ENCODE assay signal across 1 cellular context in the genomic region with DNA sequence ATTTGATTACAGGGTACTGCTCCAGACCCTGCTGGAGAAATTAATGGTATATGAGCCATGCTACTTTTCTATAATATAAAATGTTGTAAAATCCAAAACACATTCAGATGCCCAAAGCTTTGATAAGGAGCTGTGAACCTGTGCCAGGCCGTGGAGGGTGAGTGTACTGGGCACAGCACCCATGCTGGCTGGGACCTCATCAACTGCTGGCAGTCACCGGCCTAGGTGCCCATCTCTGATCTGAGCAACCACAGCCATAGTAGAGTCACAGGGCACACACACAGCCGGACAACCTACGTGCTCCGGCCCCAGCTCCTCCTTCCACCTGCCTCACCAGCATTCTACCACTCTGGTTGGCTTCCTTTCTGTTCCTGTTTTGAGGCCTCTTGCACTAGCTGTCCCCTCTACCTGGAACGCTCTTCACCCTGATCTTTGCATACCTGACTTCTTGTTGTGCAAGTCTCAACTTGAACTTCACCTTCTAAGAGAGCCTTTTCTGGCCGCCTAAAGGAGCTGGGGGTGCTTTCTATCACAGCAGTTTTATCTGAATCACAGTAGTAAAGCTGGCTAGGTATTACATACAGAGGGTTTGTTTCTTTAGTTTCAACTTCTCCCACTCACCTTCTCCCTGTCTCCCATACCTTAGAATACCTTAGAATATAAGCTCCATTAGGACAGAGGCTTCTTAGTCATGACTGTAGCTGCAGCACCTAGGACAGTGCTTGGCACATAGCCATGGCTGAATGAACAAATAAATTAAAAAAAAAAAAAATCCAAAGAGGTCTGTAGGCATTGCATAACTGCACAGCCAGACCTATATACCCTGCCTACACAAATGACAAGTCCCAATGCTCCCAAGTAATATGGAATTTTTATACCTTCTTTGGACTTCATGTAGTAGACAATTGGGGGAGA.
A peak's percentile ranks its signal among the peaks of the same experiment; 100 is the strongest.
TF ChIP-seq lines count a peak whose summit lies in the region.

No MANE protein-coding gene starts in this region.

TF ChIP-seq in HEK293, 187 proteins besides CTCF, POLR2A, EP300 and RAD21:
- TF ChIP-seq, protein P1, sequence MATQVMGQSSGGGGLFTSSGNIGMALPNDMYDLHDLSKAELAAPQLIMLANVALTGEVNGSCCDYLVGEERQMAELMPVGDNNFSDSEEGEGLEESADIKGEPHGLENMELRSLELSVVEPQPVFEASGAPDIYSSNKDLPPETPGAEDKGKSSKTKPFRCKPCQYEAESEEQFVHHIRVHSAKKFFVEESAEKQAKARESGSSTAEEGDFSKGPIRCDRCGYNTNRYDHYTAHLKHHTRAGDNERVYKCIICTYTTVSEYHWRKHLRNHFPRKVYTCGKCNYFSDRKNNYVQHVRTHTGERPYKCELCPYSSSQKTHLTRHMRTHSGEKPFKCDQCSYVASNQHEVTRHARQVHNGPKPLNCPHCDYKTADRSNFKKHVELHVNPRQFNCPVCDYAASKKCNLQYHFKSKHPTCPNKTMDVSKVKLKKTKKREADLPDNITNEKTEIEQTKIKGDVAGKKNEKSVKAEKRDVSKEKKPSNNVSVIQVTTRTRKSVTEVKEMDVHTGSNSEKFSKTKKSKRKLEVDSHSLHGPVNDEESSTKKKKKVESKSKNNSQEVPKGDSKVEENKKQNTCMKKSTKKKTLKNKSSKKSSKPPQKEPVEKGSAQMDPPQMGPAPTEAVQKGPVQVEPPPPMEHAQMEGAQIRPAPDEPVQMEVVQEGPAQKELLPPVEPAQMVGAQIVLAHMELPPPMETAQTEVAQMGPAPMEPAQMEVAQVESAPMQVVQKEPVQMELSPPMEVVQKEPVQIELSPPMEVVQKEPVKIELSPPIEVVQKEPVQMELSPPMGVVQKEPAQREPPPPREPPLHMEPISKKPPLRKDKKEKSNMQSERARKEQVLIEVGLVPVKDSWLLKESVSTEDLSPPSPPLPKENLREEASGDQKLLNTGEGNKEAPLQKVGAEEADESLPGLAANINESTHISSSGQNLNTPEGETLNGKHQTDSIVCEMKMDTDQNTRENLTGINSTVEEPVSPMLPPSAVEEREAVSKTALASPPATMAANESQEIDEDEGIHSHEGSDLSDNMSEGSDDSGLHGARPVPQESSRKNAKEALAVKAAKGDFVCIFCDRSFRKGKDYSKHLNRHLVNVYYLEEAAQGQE (tag by site-specific recombination; IDR thresholded peaks at IDR 0.05), result peak; percentile 93
- TF ChIP-seq ZNF398 (tag by site-specific recombination; IDR thresholded peaks at IDR 0.05), result no peak
